8 cellular contexts compared by ENCODE assay signal in genomic region chr6:31308050-31308844, GRCh38. TPM values are rescaled to one million over a fixed set of nuclear protein-coding genes. Genes with fewer than 3 reads are reported as not detected.
DNase-seq lines count a peak whose midpoint lies in the region; ATAC-seq and TF ChIP-seq lines count a peak whose summit lies in the region.

No MANE protein-coding gene starts in this region.

- H3K36me3 ChIP-seq in mammary epithelial cell (ENCODE audit: insufficient read depth, low read length) (no peaks in the 10 kb centered on the region), mucosa of stomach (ENCODE audit: control insufficient read depth, insufficient read depth, low read length) (no peaks in the 10 kb centered on the region)

- in situ Hi-C loops in mammary epithelial cell (cut with MboI; ENCODE audit: low sequenced_read_pairs in 2 of 2): no loop called here

- H3K9me3 Mint-ChIP-seq in stimulated activated naive B cell treated with anti-CD40 and anti-IgM and Interleukin-4, amounts not matched to agents 10 μg/mL and 1 μg/mL and 100 μg/mL, for 72 hours: no peaks in the 10 kb centered on the region

- peak overlapping the region; percentile 69 for H2AFZ ChIP-seq in mammary epithelial cell (ENCODE audit: low read depth, low read length)

- intact Hi-C loops in mammary epithelial cell (cut with micrococcal nuclease): no loop called here

- peak overlapping the region; percentile 71 for H3K4me2 ChIP-seq in mammary epithelial cell (ENCODE audit: insufficient read depth, low read depth, low read length)

- H3K9me3 ChIP-seq in mammary epithelial cell (replicated peaks; ENCODE audit: insufficient read depth, low read length) (no peaks in the 10 kb centered on the region), mucosa of stomach (ENCODE audit: control insufficient read depth, low read length) (no peaks in the 10 kb centered on the region)

- H3K4me3 ChIP-seq in GM08714 (ENCODE audit: low read length): peak overlapping the region; percentile 18; the same call in 1 of the 2 replicates
- peak overlapping the region in 1 of 3 experiments; percentile 10 for H3K4me3 ChIP-seq in mammary epithelial cell (replicated peaks in 1 of 3; ENCODE audit: insufficient read depth in 1 of 3, low read depth in 2 of 3, low read length in 3 of 3)
- peak overlapping the region; percentile 46 for H3K4me3 ChIP-seq in mucosa of stomach (ENCODE audit: low read length)

- dilution Hi-C loops in mammary epithelial cell (cut with HindIII; ENCODE audit: low sequenced_read_pairs): no loop called here

- H3K4me1 ChIP-seq in mammary epithelial cell (ENCODE audit: insufficient read depth, low read length) (peaks cover 2% of the 10 kb centered on the region), mucosa of stomach (ENCODE audit: control insufficient read depth, insufficient read depth, low read length) (peaks cover 14% of the 10 kb centered on the region)

- WGBS in mammary epithelial cell (ENCODE audit: low coverage, missing lambda C conversion rate): 6% methylated on average over 7 of the region's 57 CpGs

- H3K27ac Mint-ChIP-seq in stimulated activated naive B cell treated with anti-CD40 and anti-IgM and Interleukin-4, amounts not matched to agents 10 μg/mL and 1 μg/mL and 100 μg/mL, for 72 hours: peak overlapping the region; percentile 94

- CTCF ChIA-PET in mammary epithelial cell (lab: Charles Lee; ENCODE audit: low non-redundant PET): no interaction called here

- peaks cover 19 to 44% of the 10 kb centered on the region in 2 donors for H3K27me3 Mint-ChIP-seq in stimulated activated naive B cell treated with anti-CD40 and anti-IgM and Interleukin-4, amounts not matched to agents 10 μg/mL and 1 μg/mL and 100 μg/mL, for 72 hours

- TF ChIP-seq CTCF in mammary epithelial cell (conservative IDR thresholded peaks at IDR 0.05 in 1 of 2, IDR thresholded peaks at IDR 0.05 in 1 of 2; ENCODE audit: extremely low read depth in 1 of 2, insufficient read depth in 1 of 2, low read depth in 1 of 2, low read length in 2 of 2): no peak

- H3K79me2 ChIP-seq in mammary epithelial cell (ENCODE audit: insufficient read depth, low read length): no peaks in the 10 kb centered on the region

- H3K9ac ChIP-seq in mammary epithelial cell (ENCODE audit: insufficient read depth, low read length): no peak overlapping the region
- peak overlapping the region; percentile 66 for H3K9ac ChIP-seq in mucosa of stomach (ENCODE audit: low read length)

- peak; percentile 95 to 96 for ATAC-seq in stimulated activated naive B cell treated with anti-CD40 and anti-IgM and Interleukin-4, amounts not matched to agents 10 μg/mL and 1 μg/mL and 100 μg/mL, for 72 hours (replicated peaks)
- ATAC-seq in HG03342 (IDR thresholded peaks at IDR 0.05; ENCODE audit: unreplicated experiment): no peak
- ATAC-seq in GM19035 (IDR thresholded peaks at IDR 0.05; ENCODE audit: unreplicated experiment): no peak

- peaks cover 0 to 2% of the 10 kb centered on the region in 2 donors for H3K36me3 Mint-ChIP-seq in stimulated activated naive B cell treated with anti-CD40 and anti-IgM and Interleukin-4, amounts not matched to agents 10 μg/mL and 1 μg/mL and 100 μg/mL, for 72 hours

- peaks cover 15% of the 10 kb centered on the region for H3K27me3 ChIP-seq in mammary epithelial cell (ENCODE audit: insufficient read depth, low read length)
- H3K27me3 ChIP-seq in mucosa of stomach (ENCODE audit: control insufficient read depth, insufficient read depth, low read length): peaks cover 24% of the 10 kb centered on the region

- no peaks in the 10 kb centered on the region for H4K20me1 ChIP-seq in mammary epithelial cell (ENCODE audit: insufficient read depth, low read length)

- DNase-seq in T-helper 2 cell (peak; percentile 36 to 72 (median 53)), mammary epithelial cell (peak; percentile 24), EL (no peak)
- peak; percentile 73 for DNase-seq in stimulated activated naive B cell treated with anti-CD40 and anti-IgM and Interleukin-4, amounts not matched to agents 10 μg/mL and 1 μg/mL and 100 μg/mL, for 72 hours

- no peak overlapping the region for H3K27ac ChIP-seq in mammary epithelial cell (ENCODE audit: insufficient read depth, low read depth, low read length)

- peaks cover 8 to 16% of the 10 kb centered on the region in 2 donors for H3K4me1 Mint-ChIP-seq in stimulated activated naive B cell treated with anti-CD40 and anti-IgM and Interleukin-4, amounts not matched to agents 10 μg/mL and 1 μg/mL and 100 μg/mL, for 72 hours

- BruUV-seq in mammary epithelial cell (replicated peaks; lab: Mats Ljungman, UMichigan): no TSS peak

- peak overlapping the region; percentile 91 to 92 for H3K4me3 Mint-ChIP-seq in stimulated activated naive B cell treated with anti-CD40 and anti-IgM and Interleukin-4, amounts not matched to agents 10 μg/mL and 1 μg/mL and 100 μg/mL, for 72 hours

RNA-seq across cellular contexts. Expression of gene HLA-C, which starts 36.4 kb away (rescaled TPM):
- 100 to 1,000 TPM in 1 of 2 donors, 10 to 100 TPM in 1; 82.5 to 256 TPM for total RNA-seq in mammary epithelial cell
- 265 TPM for polyA plus RNA-seq in mammary epithelial cell
- polyA minus RNA-seq in mammary epithelial cell: 171 TPM

RNA-seq across cellular contexts. Expression of gene HLA-B, which starts 48.7 kb away (rescaled TPM):
- 100 to 1,000 TPM in 1 of 2 donors, 10 to 100 TPM in 1; 65.3 to 181 TPM for total RNA-seq in mammary epithelial cell
- polyA plus RNA-seq in mammary epithelial cell: 95.3 TPM
- 53.0 TPM for polyA minus RNA-seq in mammary epithelial cell

Comparison
In these comparisons a context has a peak if more than half of its experiments do, and no peak if none do; other contexts are left out.
1. ATAC-seq: peak in stimulated activated naive B cell treated with anti-CD40 and anti-IgM and Interleukin-4, amounts not matched to agents 10 μg/mL and 1 μg/mL and 100 μg/mL, for 72 hours (2 of 2); none in HG03342 (single experiment) and GM19035 (single experiment).